In genomic region chr14:53190938-53191337, GRCh38 we compare ENCODE assay signal across 12 cellular contexts. TPM values are rescaled to one million over a fixed set of nuclear protein-coding genes. Genes with fewer than 3 reads are reported as not detected.
DNase-seq lines count a peak whose midpoint lies in the region; ATAC-seq, FAIRE-seq and TF ChIP-seq lines count a peak whose summit lies in the region.
"Had no signal": no experiment of that assay in that cellular context is flagged by ENCODE, and none has a peak within 500 bp of the region (broad histone marks: within the 10 kb centered on the region; RNA-seq: fewer than 3 reads in every experiment).

No MANE protein-coding gene starts in this region.

- H3K27me3 ChIP-seq in ovary, result no peaks in the 10 kb centered on the region
- no peaks in the 10 kb centered on the region for H3K27me3 ChIP-seq in transverse colon
- H3K27me3 ChIP-seq: neutrophil had no signal

- H3K9me3 Mint-ChIP-seq in activated naive CD8-positive, alpha-beta T cell treated with anti-CD3 and anti-CD28 coated beads, Interleukin-2, amount 50 U/mL, for 24 hours, result no peaks in the 10 kb centered on the region
- H3K9me3 Mint-ChIP-seq: IgD-negative memory B cell had no signal

- peak overlapping the region; percentile 84 for H3K27ac Mint-ChIP-seq in activated naive CD8-positive, alpha-beta T cell treated with anti-CD3 and anti-CD28 coated beads, Interleukin-2, amount 50 U/mL, for 24 hours

- no peak for TF ChIP-seq EP300 in ovary (IDR thresholded peaks at IDR 0.05)
- no peak for TF ChIP-seq EP300 in transverse colon (IDR thresholded peaks at IDR 0.05; ENCODE audit: low read depth)

- 14 to 28% (median 20%) methylated on average over 2 of the region's 2 CpGs for WGBS in ovary, 3 donors
- WGBS in transverse colon (ENCODE audit: low coverage in 1 of 2), 2 donors, result 67 to 85% methylated on average over 2 of the region's 2 CpGs

- intact Hi-C loops in ovary (cut with DNase I), result no loop called here
- intact Hi-C loops in transverse colon (cut with DNase I; ENCODE audit: low total_unique reads), result no loop called here

- no peak overlapping the region for H3K27ac ChIP-seq in ovary
- no peak overlapping the region for H3K27ac ChIP-seq in transverse colon
- H3K27ac ChIP-seq: neutrophil, thoracic aorta had no signal

- ATAC-seq in GM19023 (IDR thresholded peaks at IDR 0.05; ENCODE audit: unreplicated experiment), result peak; percentile 67
- ATAC-seq in HG03108 (IDR thresholded peaks at IDR 0.05; ENCODE audit: unreplicated experiment), result peak; percentile 72
- peak; percentile 95 for ATAC-seq in activated naive CD8-positive, alpha-beta T cell treated with anti-CD3 and anti-CD28 coated beads, Interleukin-2, amount 50 U/mL, for 24 hours
- ATAC-seq in HG03342 (IDR thresholded peaks at IDR 0.05; ENCODE audit: unreplicated experiment), result no peak

- H3K4me1 Mint-ChIP-seq in activated naive CD8-positive, alpha-beta T cell treated with anti-CD3 and anti-CD28 coated beads, Interleukin-2, amount 50 U/mL, for 24 hours, result peaks cover 23% of the 10 kb centered on the region
- H3K4me1 Mint-ChIP-seq: IgD-negative memory B cell had no signal

- H3K4me1 ChIP-seq in ovary (ENCODE audit: insufficient read depth) (no peaks in the 10 kb centered on the region), transverse colon (no peaks in the 10 kb centered on the region)

- H3K4me3 ChIP-seq in ovary (no peak overlapping the region), transverse colon (no peak overlapping the region)
- H3K4me3 ChIP-seq: thoracic aorta had no signal

- H3K36me3 Mint-ChIP-seq in activated naive CD8-positive, alpha-beta T cell treated with anti-CD3 and anti-CD28 coated beads, Interleukin-2, amount 50 U/mL, for 24 hours (ENCODE audit: low read depth), result no peaks in the 10 kb centered on the region
- H3K36me3 Mint-ChIP-seq: IgD-negative memory B cell had no signal

- no peaks in the 10 kb centered on the region for H3K9me3 ChIP-seq in ovary
- H3K9me3 ChIP-seq in transverse colon, result no peaks in the 10 kb centered on the region
- H3K9me3 ChIP-seq: neutrophil, thoracic aorta had no signal

- TF ChIP-seq CTCF in ovary (IDR thresholded peaks at IDR 0.05) (no peak), D721Med (IDR thresholded peaks at IDR 0.05; ENCODE audit: insufficient read depth, missing control alignments) (no peak), transverse colon (IDR thresholded peaks at IDR 0.05) (no peak)

- TF ChIP-seq POLR2A in ovary (IDR thresholded peaks at IDR 0.05) (no peak), transverse colon (IDR thresholded peaks at IDR 0.05) (no peak)

- H3K4me3 Mint-ChIP-seq in activated naive CD8-positive, alpha-beta T cell treated with anti-CD3 and anti-CD28 coated beads, Interleukin-2, amount 50 U/mL, for 24 hours, result peak overlapping the region; percentile 14
- H3K4me3 Mint-ChIP-seq: IgD-negative memory B cell had no signal

- DNase-seq in activated naive CD8-positive, alpha-beta T cell treated with anti-CD3 and anti-CD28 coated beads, Interleukin-2, amount 50 U/mL, for 24 hours, result peak; percentile 35
- peak; percentile 37 to 51 for DNase-seq in stimulated activated CD4-positive, alpha-beta T cell treated with anti-CD3 and anti-CD28 coated beads, Interleukin-2, amount 100 ng/mL, for 48 hours
- no peak for DNase-seq in ovary
- no peak for DNase-seq in D721Med (ENCODE audit: insufficient read length, low spot score)
- DNase-seq in transverse colon, result no peak
- DNase-seq: DMS153 had no signal

- H3K36me3 ChIP-seq in ovary (no peaks in the 10 kb centered on the region), transverse colon (no peaks in the 10 kb centered on the region)
- H3K36me3 ChIP-seq: neutrophil, thoracic aorta had no signal

- H3K27me3 Mint-ChIP-seq in activated naive CD8-positive, alpha-beta T cell treated with anti-CD3 and anti-CD28 coated beads, Interleukin-2, amount 50 U/mL, for 24 hours, result peaks cover 3% of the 10 kb centered on the region
- H3K27me3 Mint-ChIP-seq: IgD-negative memory B cell had no signal

- in situ Hi-C loops in transverse colon (cut with MboI; ENCODE audit: low pct_ligation_motif_present in 1 of 4, low pct_unique_long_range_greater_than_20kb in 1 of 4, low sequenced_read_pairs in 3 of 4), result no loop called here

- no peak for FAIRE-seq in D721Med (lab: Jason Lieb, UNC)

RNA-seq across cellular contexts. Expression of gene DDHD1, which starts 37.8 kb away (rescaled TPM):
- 10 to 100 TPM; 13.9 to 21.9 (median 19.1) TPM for total RNA-seq in ovary
- polyA plus RNA-seq in ovary, result 1 to 10 TPM; 4.6 to 7.9 TPM
- total RNA-seq in transverse colon, result 10 to 100 TPM in 3 of 4 donors, 1 to 10 TPM in 1; 6.4 to 20.5 (median 13.7) TPM

Comparison
In these comparisons a context has a peak if more than half of its experiments do, and no peak if none do; other contexts are left out.
1. DNase-seq: peak in activated naive CD8-positive, alpha-beta T cell treated with anti-CD3 and anti-CD28 coated beads, Interleukin-2, amount 50 U/mL, for 24 hours (single experiment) and stimulated activated CD4-positive, alpha-beta T cell treated with anti-CD3 and anti-CD28 coated beads, Interleukin-2, amount 100 ng/mL, for 48 hours (2 of 2); none in ovary (0 of 5), D721Med (single experiment) and transverse colon (single experiment).